In genomic region chr1:180230791-180231505, GRCh38 we compare ENCODE assay signal across 10 cellular contexts. TPM values are rescaled to one million over a fixed set of nuclear protein-coding genes. Genes with fewer than 3 reads are reported as not detected.
DNase-seq lines count a peak whose midpoint lies in the region; ATAC-seq and TF ChIP-seq lines count a peak whose summit lies in the region.
"Had no signal": no experiment of that assay in that cellular context is flagged by ENCODE, and none has a peak within 500 bp of the region (broad histone marks: within the 10 kb centered on the region; RNA-seq: fewer than 3 reads in every experiment).

No MANE protein-coding gene starts in this region.

- no peak overlapping the region for H3K27ac ChIP-seq in lower lobe of right lung
- H3K27ac ChIP-seq in urinary bladder (ENCODE audit: low read depth): no peak overlapping the region
- H3K27ac ChIP-seq: C4-2B had no signal

- WGBS in urinary bladder: under 1% methylated on average over 65 of the region's 65 CpGs

- peak overlapping the region; percentile 39 for H3K4me3 ChIP-seq in NT2/D1 (ENCODE audit: insufficient read length, low read depth)
- peak overlapping the region; percentile 29 for H3K4me3 ChIP-seq in choroid plexus epithelial cell (ENCODE audit: low read depth, low read length)
- H3K4me3 ChIP-seq in lower lobe of right lung: peak overlapping the region; percentile 70
- peak overlapping the region; percentile 64 for H3K4me3 ChIP-seq in urinary bladder (ENCODE audit: low read depth, low read length)

- H3K9me3 ChIP-seq in NT2/D1 (ENCODE audit: insufficient read depth, low read length): no peaks in the 10 kb centered on the region
- H3K9me3 ChIP-seq in lower lobe of right lung: no peaks in the 10 kb centered on the region

- H3K9ac ChIP-seq in NT2/D1 (ENCODE audit: insufficient read length, low read depth): peak overlapping the region; percentile 58

- H3K27me3 ChIP-seq in NT2/D1 (ENCODE audit: insufficient read depth, insufficient read length): peaks cover 94% of the 10 kb centered on the region
- H3K27me3 ChIP-seq in lower lobe of right lung (ENCODE audit: low read depth): peaks cover 98% of the 10 kb centered on the region

- intact Hi-C loops in lower lobe of right lung (cut with DNase I): no loop called here

- H3K36me3 ChIP-seq in NT2/D1 (ENCODE audit: insufficient read depth, insufficient read length, low read length): no peaks in the 10 kb centered on the region
- H3K36me3 ChIP-seq in lower lobe of right lung: no peaks in the 10 kb centered on the region
- no peaks in the 10 kb centered on the region for H3K36me3 ChIP-seq in urinary bladder (ENCODE audit: insufficient read depth)

- H3K4me1 ChIP-seq in NT2/D1 (ENCODE audit: insufficient read depth, insufficient read length) (peaks cover 36% of the 10 kb centered on the region), lower lobe of right lung (peaks cover 63% of the 10 kb centered on the region), urinary bladder (ENCODE audit: insufficient read depth) (no peaks in the 10 kb centered on the region)

- DNase-seq in NCI-H146 (lab: John Stamatoyannopoulos, UW): peak; percentile 44
- DNase-seq in NCI-H146 treated with DMSO at 0.1 percent for 48 hours (lab: John Stamatoyannopoulos, UW; ENCODE audit: unreplicated experiment): no peak
- no peak for DNase-seq in NT2/D1 (ENCODE audit: low read depth, low spot score)
- DNase-seq in choroid plexus epithelial cell (ENCODE audit: low read depth): peak; percentile 65
- no peak for DNase-seq in lower lobe of right lung
- DNase-seq in NCI-H2196 (lab: John Stamatoyannopoulos, UW; ENCODE audit: unreplicated experiment): no peak

- TF ChIP-seq CTCF in choroid plexus epithelial cell (conservative IDR thresholded peaks at IDR 0.05; ENCODE audit: low read depth, low read length) (no peak), lower lobe of right lung (IDR thresholded peaks at IDR 0.05) (no peak)

- ATAC-seq in lower lobe of right lung (peak; percentile 6 to 39), HG02642 (IDR thresholded peaks at IDR 0.05; ENCODE audit: poor library complexity, unreplicated experiment) (no peak)

RNA-seq across cellular contexts. Expression of gene LHX4, which starts 0.9 kb away (rescaled TPM):
- total RNA-seq in lower lobe of right lung (not detected), urinary bladder (not detected)
- polyA plus RNA-seq in urinary bladder: 0.03 TPM
- total RNA-seq: activated naive CD4-positive, alpha-beta T cell treated with anti-CD3 and anti-CD28 coated beads, Interleukin-2, amount 50 U/mL, for 72 hours had no signal

Comparison
In these comparisons a context has a peak if more than half of its experiments do, and no peak if none do; other contexts are left out.
1. DNase-seq: peak in NCI-H146 (single experiment) and choroid plexus epithelial cell (single experiment); none in NCI-H146 treated with DMSO at 0.1 percent for 48 hours (single experiment), NT2/D1 (single experiment), lower lobe of right lung (single experiment) and NCI-H2196 (single experiment).
2. Peak in every context shown above with its lines, with median percentiles within 50 percentile points of each other: H3K4me3 ChIP-seq.